ENCODE assay signal across 26 cellular contexts in the genomic region with DNA sequence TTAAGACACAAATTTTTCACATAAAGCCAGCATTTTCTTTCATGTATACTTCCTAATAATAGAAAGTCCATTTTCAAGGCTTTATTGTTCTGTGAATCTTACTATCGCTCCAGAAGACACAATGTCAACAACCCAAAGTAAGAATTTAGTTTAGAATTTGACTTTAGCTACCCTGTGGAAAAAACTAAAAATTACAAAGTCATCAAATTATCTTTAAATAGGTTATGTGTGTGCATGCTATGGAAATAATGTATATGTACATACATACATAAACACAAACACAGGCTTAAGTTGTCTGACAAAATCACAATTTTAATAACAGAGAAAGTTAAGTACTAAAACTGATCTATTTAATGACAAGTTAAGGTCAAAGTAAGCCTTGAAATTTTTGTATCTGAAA. TPM values are rescaled to one million over a fixed set of nuclear protein-coding genes. Genes with fewer than 3 reads are reported as not detected.
DNase-seq lines count a peak whose midpoint lies in the region; ATAC-seq, FAIRE-seq and TF ChIP-seq lines count a peak whose summit lies in the region.
"Had no signal": no experiment of that assay in that cellular context is flagged by ENCODE, and none has a peak within 500 bp of the region (broad histone marks: within the 10 kb centered on the region; RNA-seq: fewer than 3 reads in every experiment).

No MANE protein-coding gene starts in this region.

- POLR2A ChIA-PET in HepG2 (lab: Yijun Ruan, JAX) = no interaction called here
- POLR2A ChIA-PET in IMR-90 (lab: Charles Lee; ENCODE audit: unreplicated experiment) = no interaction called here
- POLR2A ChIA-PET in K562 (lab: Yijun Ruan, JAX) = interaction anchor here (0.6 to 0.9 kb wide), 2 partner anchors 17 to 21 kb away, joined by 3 to 4 read pairs; no protein-coding TSS in a partner anchor

- no peak overlapping the region for H2BK20ac ChIP-seq in IMR-90 (ENCODE audit: low read depth, low read length)

- dilution Hi-C loops in IMR-90 (cut with HindIII; ENCODE audit: low sequenced_read_pairs, unreplicated experiment) = no loop called here

- H3K56ac ChIP-seq in IMR-90 (ENCODE audit: extremely low read depth, insufficient read depth, low read length) = no peak overlapping the region
- H3K56ac ChIP-seq in mesendoderm (ENCODE audit: low read length) = no peak overlapping the region

- no peaks in the 10 kb centered on the region for H3K27me3 ChIP-seq in HepG2 (ENCODE audit: control insufficient read depth in 1 of 2, insufficient read depth in 2 of 2, low read length in 2 of 2)
- no peaks in the 10 kb centered on the region for H3K27me3 ChIP-seq in right lobe of liver
- no peaks in the 10 kb centered on the region for H3K27me3 ChIP-seq in IMR-90 (ENCODE audit: control insufficient read depth, insufficient read depth, low read length)
- H3K27me3 ChIP-seq in K562 (ENCODE audit: control insufficient read depth in 2 of 2, insufficient read depth in 2 of 2, low read length in 2 of 2) = no peaks in the 10 kb centered on the region
- H3K27me3 ChIP-seq in mesendoderm (ENCODE audit: insufficient read depth, low read length, poor library complexity) = no peaks in the 10 kb centered on the region
- H3K27me3 ChIP-seq in adrenal gland = no peaks in the 10 kb centered on the region
- H3K27me3 ChIP-seq: BE2C; BLaER1 treated with 17β-estradiol and CSF1 and Interleukin-3, amounts not matched to agents 10 nM and 100 nM had no signal

- H2AFZ ChIP-seq in HepG2 (ENCODE audit: low read length) (no peak overlapping the region), IMR-90 (replicated peaks; ENCODE audit: low read length, poor library complexity) (no peak overlapping the region), K562 (ENCODE audit: low read depth, low read length) (no peak overlapping the region)
- H2AFZ ChIP-seq: GM23248 had no signal

- H2BK5ac ChIP-seq in IMR-90 (ENCODE audit: low read depth, low read length, poor library complexity, severe bottlenecking) (no peak overlapping the region), mesendoderm (ENCODE audit: low read length) (no peak overlapping the region)

- H4K8ac ChIP-seq in IMR-90 (ENCODE audit: low read depth in 2 of 2, low read length in 2 of 2) (no peak overlapping the region), mesendoderm (ENCODE audit: low read depth, low read length) (no peak overlapping the region)

- BruUV-seq in HepG2 (replicated peaks; lab: Mats Ljungman, UMichigan) (no TSS peak), IMR-90 (replicated peaks; lab: Mats Ljungman, UMichigan) (no TSS peak), K562 (replicated peaks; lab: Mats Ljungman, UMichigan) (no TSS peak)

- no peak overlapping the region for H3K14ac ChIP-seq in IMR-90 (replicated peaks; ENCODE audit: low read depth, low read length)

- H2AK5ac ChIP-seq in IMR-90 (ENCODE audit: low read depth, low read length) (no peak overlapping the region), mesendoderm (ENCODE audit: low read length) (no peak overlapping the region)

- H3K4ac ChIP-seq in IMR-90 (ENCODE audit: low read depth, low read length) (no peak overlapping the region), mesendoderm (ENCODE audit: low read depth, low read length) (no peak overlapping the region)

- TF ChIP-seq POLR2A in HepG2 (IDR thresholded peaks at IDR 0.05; ENCODE audit: insufficient read depth in 1 of 2, low read depth in 2 of 2, low read length in 2 of 2) (no peak), right lobe of liver (IDR thresholded peaks at IDR 0.05) (no peak), IMR-90 (IDR thresholded peaks at IDR 0.05; ENCODE audit: low read depth, low read length) (no peak), K562 (conservative IDR thresholded peaks at IDR 0.05) (no peak), adrenal gland (IDR thresholded peaks at IDR 0.05) (no peak)

- H2AK9ac ChIP-seq in IMR-90 (replicated peaks; ENCODE audit: low read depth, low read length, poor library complexity) = no peak overlapping the region

- 90% methylated on average over 1 of the region's 1 CpG for WGBS in HepG2 (ENCODE audit: low lambda C conversion rate)
- 100% methylated on average over 1 of the region's 1 CpG for WGBS in right lobe of liver (ENCODE audit: insufficient coverage, low coverage, low lambda C conversion rate, missing lambda C conversion rate)
- no CpG with 5 or more reads among the region's 1 CpG for WGBS in IMR-90 (ENCODE audit: extremely low coverage in 2 of 2, insufficient read length in 1 of 2), 2 experiments
- WGBS in K562 (ENCODE audit: insufficient coverage, low coverage, missing lambda C conversion rate) = 86% methylated on average over 1 of the region's 1 CpG
- no CpG with 5 or more reads among the region's 1 CpG for WGBS in mesendoderm (ENCODE audit: extremely low coverage, insufficient coverage, low lambda C conversion rate)
- whole genome bisulfite sequencing in adrenal gland, 4 donors = 89 to 100% (median 93%) methylated on average over 1 of the region's 1 CpG

- no peak overlapping the region for H2BK120ac ChIP-seq in IMR-90 (ENCODE audit: low read depth, low read length)
- no peak overlapping the region for H2BK120ac ChIP-seq in mesendoderm (ENCODE audit: low read depth, low read length)

- no peak overlapping the region for H3K9ac ChIP-seq in HepG2 (ENCODE audit: insufficient read depth, low read depth, low read length)
- no peak overlapping the region for H3K9ac ChIP-seq in IMR-90 (ENCODE audit: low read depth, low read length)
- H3K9ac ChIP-seq in K562 (ENCODE audit: insufficient read depth in 1 of 2, low read depth in 2 of 2, low read length in 2 of 2) = no peak overlapping the region
- no peak overlapping the region for H3K9ac ChIP-seq in mesendoderm (ENCODE audit: low read length)
- H3K9ac ChIP-seq: BLaER1 treated with 17β-estradiol and CSF1 and Interleukin-3, amounts not matched to agents 10 nM and 100 nM; GM23248 had no signal

- no peaks in the 10 kb centered on the region; a peak in 1 of 4 replicates for H3K79me1 ChIP-seq in IMR-90 (ENCODE audit: low read depth in 1 of 2, low read length in 2 of 2)
- no peaks in the 10 kb centered on the region for H3K79me1 ChIP-seq in mesendoderm (ENCODE audit: low read length)

- H3K18ac ChIP-seq in IMR-90 (ENCODE audit: low read depth, low read length) (no peak overlapping the region), mesendoderm (ENCODE audit: low read length) (no peak overlapping the region)

- in situ Hi-C loops in HepG2 (cut with HindIII; ENCODE audit: extremely low pct_ligation_motif_present, low pct_unique_long_range_greater_than_20kb) = no loop called here
- in situ Hi-C loops in IMR-90 (cut with MboI; ENCODE audit: low sequenced_read_pairs) = loop anchor here (10.0 kb wide), 1 partner anchor 134 kb away; no protein-coding TSS in a partner anchor
- in situ Hi-C loops in K562 (cut with MboI) = no loop called here

- H4K91ac ChIP-seq in IMR-90 (ENCODE audit: insufficient read depth, low read depth, low read length) = no peak overlapping the region

- H3K9me3 ChIP-seq in HepG2 (ENCODE audit: low read length) (no peaks in the 10 kb centered on the region), right lobe of liver (no peaks in the 10 kb centered on the region), IMR-90 (ENCODE audit: control insufficient read depth, insufficient read depth, low read length) (no peaks in the 10 kb centered on the region), K562 (replicated peaks; ENCODE audit: control insufficient read depth, insufficient read depth, low read depth, low read length) (no peaks in the 10 kb centered on the region), adrenal gland (replicated peaks in 1 of 3) (no peaks in the 10 kb centered on the region)
- H3K9me3 ChIP-seq: BE2C; BLaER1 treated with 17β-estradiol and CSF1 and Interleukin-3, amounts not matched to agents 10 nM and 100 nM had no signal

- no peak for ATAC-seq in HepG2
- no peak for ATAC-seq in right lobe of liver
- no peak for ATAC-seq in IMR-90 (ENCODE audit: low read depth)
- no peak for ATAC-seq in K562
- ATAC-seq in GM19463 (IDR thresholded peaks at IDR 0.05; ENCODE audit: unreplicated experiment) = no peak
- ATAC-seq: HCT116 had no signal

- H3K4me2 ChIP-seq in HepG2 (ENCODE audit: low read depth, low read length) (no peak overlapping the region), IMR-90 (ENCODE audit: low read depth, low read length) (no peak overlapping the region), K562 (ENCODE audit: insufficient read depth, low read length) (no peak overlapping the region), mesendoderm (ENCODE audit: low read length) (no peak overlapping the region)

- no peak overlapping the region for H3K27ac ChIP-seq in HepG2 (ENCODE audit: extremely low read length, insufficient read depth, low read length)
- no peak overlapping the region for H3K27ac ChIP-seq in right lobe of liver
- H3K27ac ChIP-seq in IMR-90 (ENCODE audit: insufficient read depth, low read length) = no peak overlapping the region
- no peak overlapping the region for H3K27ac ChIP-seq in K562 (ENCODE audit: extremely low read depth, low read depth, low read length)
- no peak overlapping the region for H3K27ac ChIP-seq in mesendoderm (ENCODE audit: low read depth, low read length)
- H3K27ac ChIP-seq in adrenal gland = no peak overlapping the region
- H3K27ac ChIP-seq: 22Rv1; BLaER1 treated with 17β-estradiol and CSF1 and Interleukin-3, amounts not matched to agents 10 nM and 100 nM; GM23248 had no signal

- intact Hi-C loops in HepG2 (cut with micrococcal nuclease; ENCODE audit: unreplicated experiment) = no loop called here
- intact Hi-C loops in right lobe of liver (cut with DNase I) = no loop called here
- intact Hi-C loops in IMR-90 (cut with micrococcal nuclease) = no loop called here
- intact Hi-C loops in K562 (cut with micrococcal nuclease) = no loop called here
- intact Hi-C loops in adrenal gland (cut with DNase I) = no loop called here

- H3K4me1 ChIP-seq in HepG2 (ENCODE audit: insufficient read depth, low read length) (no peaks in the 10 kb centered on the region), right lobe of liver (no peaks in the 10 kb centered on the region), IMR-90 (ENCODE audit: control insufficient read depth, insufficient read depth, low read length) (peaks cover 2% of the 10 kb centered on the region), K562 (replicated peaks in 1 of 2; ENCODE audit: control insufficient read depth in 2 of 2, insufficient read depth in 2 of 2, low read length in 2 of 2) (no peaks in the 10 kb centered on the region), mesendoderm (ENCODE audit: control insufficient read depth, low read depth, low read length) (no peaks in the 10 kb centered on the region), adrenal gland (replicated peaks in 1 of 2) (no peaks in the 10 kb centered on the region)
- H3K4me1 ChIP-seq: BE2C had no signal

- no peak overlapping the region for H4K5ac ChIP-seq in IMR-90 (ENCODE audit: low read depth, low read length)
- no peak overlapping the region for H4K5ac ChIP-seq in mesendoderm (ENCODE audit: low read length)

- H3K36me3 ChIP-seq in HepG2 (replicated peaks in 1 of 2; ENCODE audit: control insufficient read depth in 1 of 2, insufficient read depth in 2 of 2, low read length in 2 of 2) (peaks cover 2 to 8% of the 10 kb centered on the region in 2 experiments; a peak in 2 of 5 replicates), right lobe of liver (peaks cover 0 to 29% (median 9%) of the 10 kb centered on the region in 4 donors), IMR-90 (ENCODE audit: control insufficient read depth, insufficient read depth, low read length) (peaks cover 27% of the 10 kb centered on the region), K562 (ENCODE audit: control insufficient read depth, insufficient read depth, low read length) (peaks cover 62% of the 10 kb centered on the region), mesendoderm (ENCODE audit: control insufficient read depth, insufficient read depth, low read length) (no peaks in the 10 kb centered on the region), adrenal gland (replicated peaks in 1 of 2) (peaks cover 0 to 47% of the 10 kb centered on the region in 2 donors)

- DNase-seq in HepG2 (ENCODE audit: low spot score) (no peak), right lobe of liver (no peak), IMR-90 (no peak), K562 (ENCODE audit: extremely low read depth in 1 of 4, low spot score in 3 of 4) (no peak), mesendoderm (no peak), adrenal gland (no peak)
- DNase-seq: ACHN; AML-193; BE2C; CD4-positive, alpha-beta T cell; CD8-positive, alpha-beta memory T cell; DMS 273 treated with DMSO at 0.1 percent for 48 hours; DMS79; EL; GF-D8; GM23248; H9 had no signal

- H4K20me1 ChIP-seq in HepG2 (ENCODE audit: insufficient read depth, low read length) = no peaks in the 10 kb centered on the region
- H4K20me1 ChIP-seq in IMR-90 (ENCODE audit: insufficient read depth, low read length) = no peaks in the 10 kb centered on the region; the same call in none of the 2 replicates
- H4K20me1 ChIP-seq in K562 (replicated peaks; ENCODE audit: control insufficient read depth, insufficient read depth, low read length) = no peaks in the 10 kb centered on the region

- H3K4me3 ChIP-seq in HepG2 (replicated peaks in 1 of 3; ENCODE audit: insufficient read depth in 1 of 3, low read depth in 2 of 3, low read length in 3 of 3) (no peak overlapping the region), right lobe of liver (no peak overlapping the region), IMR-90 (ENCODE audit: insufficient read depth, low read depth, low read length) (no peak overlapping the region), K562 (no peak overlapping the region), mesendoderm (ENCODE audit: low read length) (no peak overlapping the region), adrenal gland (no peak overlapping the region)
- H3K4me3 ChIP-seq: BLaER1 treated with 17β-estradiol and CSF1 and Interleukin-3, amounts not matched to agents 10 nM and 100 nM; GM23248 had no signal

- no peak overlapping the region for H3K23ac ChIP-seq in IMR-90 (ENCODE audit: low read depth, low read length)
- no peak overlapping the region for H3K23ac ChIP-seq in mesendoderm (ENCODE audit: low read length)

- no peak for TF ChIP-seq CTCF in HepG2 (CRISPR knock-in tag; IDR thresholded peaks at IDR 0.05)
- TF ChIP-seq CTCF in right lobe of liver (IDR thresholded peaks at IDR 0.05) = no peak
- no peak for TF ChIP-seq CTCF in IMR-90 (conservative IDR thresholded peaks at IDR 0.05; ENCODE audit: low read depth, low read length)
- TF ChIP-seq CTCF in K562 (IDR thresholded peaks at IDR 0.05 in 2 of 3, conservative IDR thresholded peaks at IDR 0.05 in 1 of 3; ENCODE audit: insufficient read depth in 2 of 3, low read depth in 1 of 3, low read length in 3 of 3) = no peak
- TF ChIP-seq CTCF in adrenal gland (IDR thresholded peaks at IDR 0.05) = no peak

- no peaks in the 10 kb centered on the region for H3K79me2 ChIP-seq in HepG2 (ENCODE audit: insufficient read depth, low read length)
- no peaks in the 10 kb centered on the region for H3K79me2 ChIP-seq in K562 (ENCODE audit: control insufficient read depth, insufficient read depth, low read length)
- no peaks in the 10 kb centered on the region for H3K79me2 ChIP-seq in mesendoderm (ENCODE audit: control insufficient read depth, insufficient read depth, low read length)

- TF ChIP-seq RAD21 in HepG2 (CRISPR knock-in tag; IDR thresholded peaks at IDR 0.05) (no peak), IMR-90 (IDR thresholded peaks at IDR 0.05; ENCODE audit: low read length) (no peak), K562 (CRISPR knock-in tag; conservative IDR thresholded peaks at IDR 0.05 in 1 of 2, IDR thresholded peaks at IDR 0.05 in 1 of 2) (no peak)

- FAIRE-seq in HepG2 (lab: Jason Lieb, UNC) (no peak), K562 (lab: Jason Lieb, UNC) (no peak)
- FAIRE-seq: A204.1, D721Med, GM12891, GM18507, H1 had no signal

- TF ChIP-seq EP300 in HepG2 (IDR thresholded peaks at IDR 0.05; ENCODE audit: low read depth in 2 of 2, low read length in 2 of 2) (no peak), HepG2 (CRISPR knock-in tag; IDR thresholded peaks at IDR 0.05; ENCODE audit: borderline replicate concordance) (no peak), K562 (IDR thresholded peaks at IDR 0.05; ENCODE audit: low read length) (no peak)

- H3K9me1 ChIP-seq in IMR-90 (ENCODE audit: insufficient read depth, low read length) (no peaks in the 10 kb centered on the region; the same call in 1 of the 2 replicates), K562 (ENCODE audit: control insufficient read depth, insufficient read depth, low read length) (no peaks in the 10 kb centered on the region)

- H2BK15ac ChIP-seq in IMR-90 (ENCODE audit: low read depth, low read length) = no peak overlapping the region
- H2BK15ac ChIP-seq in mesendoderm (replicated peaks; ENCODE audit: low read depth) = no peak overlapping the region

- CTCF ChIA-PET in HepG2 (lab: Yijun Ruan, JAX; ENCODE audit: low intra/inter-chr PET ratio, low total read pairs) (no interaction called here), IMR-90 (lab: Yijun Ruan, JAX) (interaction anchor here (1.1 kb wide), 1 partner anchor 11 kb away, joined by 6 read pairs; no protein-coding TSS in a partner anchor), K562 (lab: Yijun Ruan, JAX; ENCODE audit: low intra/inter-chr PET ratio) (no interaction called here)

RNA-seq across cellular contexts. Expression of gene XXYLT1, which starts 20.2 kb away (rescaled TPM):
- 10.8 and 19.0 TPM in 2 replicates for total RNA-seq in HepG2 (2016; rRNA removed; fragmentation: Illumina TruSeq; extraction: Trizol)
- total RNA-seq in HepG2 (2016; cell fraction: cytosol; rRNA removed; fragmentation: Illumina TruSeq; extraction: Trizol; ENCODE audit: low read depth) = 4.3 and 4.5 TPM in 2 replicates
- total RNA-seq in HepG2 (2016; cell fraction: insoluble cytoplasmic fraction; rRNA removed; fragmentation: Illumina TruSeq; extraction: Trizol) = 10.4 and 20.3 TPM in 2 replicates
- total RNA-seq in HepG2 (2016; cell fraction: membrane; rRNA removed; fragmentation: Illumina TruSeq; extraction: Trizol) = 12.8 and 12.9 TPM in 2 replicates
- 16.1 and 20.9 TPM in 2 replicates for total RNA-seq in HepG2 (2016; cell fraction: nucleus; rRNA removed; fragmentation: Illumina TruSeq; extraction: Trizol)
- 17.3 and 17.7 TPM in 2 replicates for polyA plus RNA-seq in HepG2 (2011; rRNA removed)
- polyA plus RNA-seq in HepG2 (2011; cell fraction: cytosol; rRNA removed) = 15.9 and 19.5 TPM in 2 replicates
- polyA plus RNA-seq in HepG2 (2011; cell fraction: nucleus; rRNA removed) = 18.3 and 18.9 TPM in 2 replicates
- polyA plus RNA-seq in HepG2 (2012) = 10.5 and 13.0 TPM in 2 replicates
- polyA plus RNA-seq in HepG2 (2016; cell fraction: cytosol; fragmentation: Illumina TruSeq; extraction: Trizol; ENCODE audit: low read depth) = 4.4 and 5.4 TPM in 2 replicates
- 14.3 TPM in 2 replicates for polyA plus RNA-seq in HepG2 (2016; cell fraction: insoluble cytoplasmic fraction; fragmentation: Illumina TruSeq; extraction: Trizol; ENCODE audit: low read depth)
- polyA plus RNA-seq in HepG2 (2016; cell fraction: membrane; fragmentation: Illumina TruSeq; extraction: Trizol; ENCODE audit: low read depth) = 11.9 and 12.4 TPM in 2 replicates
- polyA plus RNA-seq in HepG2 (2016; cell fraction: nucleus; fragmentation: Illumina TruSeq; extraction: Trizol; ENCODE audit: insufficient read depth, low read depth) = 33.9 and 35.1 TPM in 2 replicates
- polyA minus RNA-seq in HepG2 (2011; rRNA and poly(A)+ RNA removed; ENCODE audit: low replicate concordance) = 33.1 and 37.8 TPM in 2 replicates
- polyA minus RNA-seq in HepG2 (2011; cell fraction: cytosol; rRNA and poly(A)+ RNA removed) = 15.1 and 17.0 TPM in 2 replicates
- 11.8 and 13.2 TPM in 2 replicates for polyA minus RNA-seq in HepG2 (2011; cell fraction: nucleus; rRNA and poly(A)+ RNA removed)
- total RNA-seq in right lobe of liver = 1 to 10 TPM; 1.7 to 6.5 (median 2.1) TPM
- 13.1 and 14.7 TPM in 2 replicates for total RNA-seq in IMR-90 (2012; rRNA removed)
- polyA plus RNA-seq in IMR-90 (2012; rRNA removed) = 18.1 and 18.6 TPM in 2 replicates
- polyA plus RNA-seq in IMR-90 (2012; cell fraction: cytosol; rRNA removed) = 11.0 and 16.4 TPM in 2 replicates
- 18.8 and 22.3 TPM in 2 replicates for polyA plus RNA-seq in IMR-90 (2012; cell fraction: nucleus; rRNA removed; ENCODE audit: low replicate concordance)
- total RNA-seq in K562 (2011; cell fraction: chromatin; rRNA removed; ENCODE audit: low replicate concordance) = 19.3 and 36.1 TPM in 2 replicates
- total RNA-seq in K562 (2011; cell fraction: nucleolus; rRNA removed) = 35.1 and 39.5 TPM in 2 replicates
- 26.9 and 30.3 TPM in 2 replicates for total RNA-seq in K562 (2011; cell fraction: nucleoplasm; rRNA removed)
- 18.9 and 21.3 TPM in 2 replicates for total RNA-seq in K562 (2014; rRNA removed)
- total RNA-seq in K562 (2014; rRNA removed; fragmentation: Illumina TruSeq; extraction: Trizol) = 9.4 and 10.7 TPM in 2 replicates
- 13.8 and 15.0 TPM in 2 replicates for total RNA-seq in K562 (2015; rRNA removed; fragmentation: Illumina TruSeq; extraction: Trizol)
- total RNA-seq in K562 (2021) = 18.0 and 18.4 TPM in 2 replicates
- polyA plus RNA-seq in K562 (2011; rRNA removed) = 14.2 and 14.9 TPM in 2 replicates
- polyA plus RNA-seq in K562 (2011; cell fraction: cytosol; rRNA removed) = 16.6 and 23.1 TPM in 2 replicates
- 8.6 and 13.0 TPM in 2 replicates for polyA plus RNA-seq in K562 (2011; cell fraction: nucleus; rRNA removed)
- 15.3 and 24.2 TPM in 2 replicates for polyA plus RNA-seq in K562 (2012)
- polyA plus RNA-seq in K562 (2014; fragmentation: Illumina TruSeq; extraction: Trizol) = 14.3 and 15.6 TPM in 2 replicates
- 1 to 10 TPM; 1.9 to 2.9 TPM for polyA plus RNA-seq in K562 (2014; fragmentation: Nextera tagmentation; extraction: Ambion mirVana)
- polyA plus RNA-seq in K562 (2014; rRNA removed) = 14.2 and 15.6 TPM in 2 replicates
- polyA minus RNA-seq in K562 (2011; rRNA and poly(A)+ RNA removed) = 9.1 and 12.3 TPM in 2 replicates
- 18.4 and 20.8 TPM in 2 replicates for polyA minus RNA-seq in K562 (2011; cell fraction: cytosol; rRNA and poly(A)+ RNA removed)
- 11.9 and 16.0 TPM in 2 replicates for polyA minus RNA-seq in K562 (2011; cell fraction: nucleus; rRNA and poly(A)+ RNA removed)
- polyA plus RNA-seq in mesendoderm (2013, experiment 1 of 2) = 23.7 TPM
- 23.4 TPM for polyA plus RNA-seq in mesendoderm (2013, experiment 2 of 2)
- total RNA-seq in adrenal gland = 10 to 100 TPM in 4 of 8 donors, 1 to 10 TPM in 4; 8.2 to 13.9 (median 9.8) TPM
- polyA plus RNA-seq in adrenal gland = 1 to 10 TPM; 6.2 to 7.6 (median 7.4) TPM

Comparison
In these comparisons a context has a peak if more than half of its experiments do, and no peak if none do; other contexts are left out.
1. Of the 241 proteins assayed by ChIP-seq in both HepG2 and K562: peak only in HepG2: MAFF and MAFK; only in K562: MAFG; in both: none; in neither: 238.